In the genomic region with DNA sequence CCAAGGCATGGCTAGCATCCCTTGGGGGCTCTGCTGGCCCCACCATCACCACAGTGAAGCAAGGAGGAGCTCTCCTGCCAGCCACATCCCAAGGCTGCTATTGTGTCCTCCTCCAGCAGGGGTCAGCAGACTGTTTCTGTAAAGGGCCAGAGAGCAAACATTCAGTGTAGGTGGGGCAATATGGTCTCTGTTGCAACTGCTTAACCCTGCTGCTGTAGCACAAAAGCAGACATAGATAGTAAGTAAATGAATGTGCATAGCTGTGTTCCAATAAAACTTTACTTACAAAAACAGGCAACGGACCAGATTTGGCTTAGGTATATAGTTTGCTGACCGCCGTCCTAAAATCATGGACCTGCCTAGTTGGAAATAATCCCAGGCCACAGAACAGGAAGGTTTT, we compare ENCODE assay signal across 8 cellular contexts. TPM values are rescaled to one million over a fixed set of nuclear protein-coding genes. Genes with fewer than 3 reads are reported as not detected.
DNase-seq lines count a peak whose midpoint lies in the region; ATAC-seq and TF ChIP-seq lines count a peak whose summit lies in the region.

No MANE protein-coding gene starts in this region.

- H3K9me3 ChIP-seq in ascending aorta, result no peaks in the 10 kb centered on the region

- TF ChIP-seq CTCF in ascending aorta (IDR thresholded peaks at IDR 0.05), result peak; percentile 70 to 93 (median 85)

- CTCF ChIA-PET in HEK293T (lab: Yijun Ruan, JAX), result interaction anchor here (0.5 to 1.6 kb wide), 25 partner anchors 9 to 691 kb away, joined by 3 to 12 read pairs (median 4); no protein-coding TSS in a partner anchor

- no peaks in the 10 kb centered on the region for H3K36me3 ChIP-seq in ascending aorta

- no peak for ATAC-seq in HG03457 (IDR thresholded peaks at IDR 0.05; ENCODE audit: unreplicated experiment)

- no peak overlapping the region for H3K4me3 ChIP-seq in ascending aorta

- H3K27ac ChIP-seq in ascending aorta, result no peak overlapping the region

- intact Hi-C loops in ascending aorta (cut with DNase I), result loop anchor here (5.0 kb wide), 4 partner anchors 103 to 513 kb away; partner anchors contain the start of gene SMAD2

- peak; percentile 49 for DNase-seq in DMS79 treated with DMSO at 0.1 percent for 48 hours (lab: John Stamatoyannopoulos, UW)
- peak; percentile 56 for DNase-seq in HEK293T (ENCODE audit: extremely low spot score)
- DNase-seq in NCI-H187 treated with DMSO at 0.1 percent for 48 hours (lab: John Stamatoyannopoulos, UW), result peak; percentile 64
- DNase-seq in T-helper 2 cell, result peak in 4 of 5 experiments; percentile 6 to 66 (median 57)
- peak; percentile 37 to 90 for DNase-seq in ascending aorta (ENCODE audit: low spot score in 2 of 2)
- DNase-seq in iPS-NIHi11 (ENCODE audit: low spot score), result peak; percentile 74
- peak; percentile 52 to 74 (median 65) for DNase-seq in stimulated activated CD4-positive, alpha-beta T cell treated with anti-CD3 and anti-CD28 coated beads, Interleukin-12 subunit alpha, Interleukin-12 subunit beta, amount 100 ng/mL, for 48 hours (ENCODE audit: low read depth in 2 of 3, low spot score in 1 of 3)

- H3K27me3 ChIP-seq in ascending aorta, result no peaks in the 10 kb centered on the region

- POLR2A ChIA-PET in HEK293T (lab: Yijun Ruan, JAX), result no interaction called here

- H3K4me1 ChIP-seq in ascending aorta, result peaks cover 8 to 26% of the 10 kb centered on the region in 2 donors

TF ChIP-seq in HEK293T, 16 proteins besides CTCF, POLR2A, EP300 and RAD21:
- no peak for TF ChIP-seq L3MBTL2 (conservative IDR thresholded peaks at IDR 0.05)
- TF ChIP-seq LEF1 (IDR thresholded peaks at IDR 0.05; ENCODE audit: borderline replicate concordance), result no peak
- TF ChIP-seq ZNF384 (IDR thresholded peaks at IDR 0.05), result no peak
- TF ChIP-seq TARDBP (IDR thresholded peaks at IDR 0.05), result no peak
- no peak for TF ChIP-seq FOXM1 (IDR thresholded peaks at IDR 0.05; ENCODE audit: borderline replicate concordance)
- no peak for TF ChIP-seq BHLHE40 (IDR thresholded peaks at IDR 0.05; ENCODE audit: borderline replicate concordance)
- no peak for TF ChIP-seq ARNT (IDR thresholded peaks at IDR 0.05)
- no peak for TF ChIP-seq NFRKB (IDR thresholded peaks at IDR 0.05)

RNA-seq across cellular contexts. Expression of gene ZBTB7C, which starts 36.4 kb away (rescaled TPM):
- total RNA-seq in ascending aorta, result 8.1 TPM
